9 cellular contexts compared by ENCODE assay signal in genomic region chr2:216083464-216084279, GRCh38. TPM values are rescaled to one million over a fixed set of nuclear protein-coding genes. Genes with fewer than 3 reads are reported as not detected.
DNase-seq lines count a peak whose midpoint lies in the region; ATAC-seq, FAIRE-seq and TF ChIP-seq lines count a peak whose summit lies in the region.
"Had no signal": no experiment of that assay in that cellular context is flagged by ENCODE, and none has a peak within 500 bp of the region (broad histone marks: within the 10 kb centered on the region; RNA-seq: fewer than 3 reads in every experiment).

No MANE protein-coding gene starts in this region.

- TF ChIP-seq EP300 in tibial nerve (IDR thresholded peaks at IDR 0.05) (no peak), sigmoid colon (IDR thresholded peaks at IDR 0.05) (no peak)

- no peak for ATAC-seq in natural killer cell

- TF ChIP-seq CTCF in natural killer cell (IDR thresholded peaks at IDR 0.05) (no peak), tibial nerve (IDR thresholded peaks at IDR 0.05) (no peak), sigmoid colon (IDR thresholded peaks at IDR 0.05) (no peak)

- no peaks in the 10 kb centered on the region for H3K9me3 Mint-ChIP-seq in natural killer cell

- no peaks in the 10 kb centered on the region for H3K36me3 ChIP-seq in small intestine (ENCODE audit: control insufficient read depth in 2 of 2, insufficient read depth in 2 of 2, low read length in 2 of 2)
- no peaks in the 10 kb centered on the region for H3K36me3 ChIP-seq in tibial nerve
- no peaks in the 10 kb centered on the region for H3K36me3 ChIP-seq in sigmoid colon

- H3K27ac ChIP-seq in small intestine (ENCODE audit: low read depth in 1 of 2, low read length in 1 of 2) (no peak overlapping the region), tibial nerve (peak overlapping the region in 1 of 4 donors; percentile 36), sigmoid colon (no peak overlapping the region)

- whole genome bisulfite sequencing in small intestine, 3 donors = 87 to 92% (median 92%) methylated on average over 11 of the region's 11 CpGs
- WGBS in tibial nerve, 2 donors = 53 to 82% methylated on average over 11 of the region's 11 CpGs
- 89 to 90% methylated on average over 11 of the region's 11 CpGs for WGBS in sigmoid colon, 2 donors

- H3K4me1 Mint-ChIP-seq in natural killer cell = peaks cover 42 to 49% of the 10 kb centered on the region in 2 donors

- peak overlapping the region; percentile 85 to 87 for H3K27ac Mint-ChIP-seq in natural killer cell

- no peaks in the 10 kb centered on the region for H3K27me3 Mint-ChIP-seq in natural killer cell (ENCODE audit: low read depth in 2 of 2)

- H3K9me3 ChIP-seq in small intestine (ENCODE audit: control insufficient read depth, low read depth) (no peaks in the 10 kb centered on the region), tibial nerve (no peaks in the 10 kb centered on the region), sigmoid colon (no peaks in the 10 kb centered on the region)

- no peak for FAIRE-seq in small intestine (lab: Jason Lieb, UNC)
- FAIRE-seq: keratinocyte had no signal

- DNase-seq in DMS 273 (lab: John Stamatoyannopoulos, UW; ENCODE audit: unreplicated experiment) (peak; percentile 89), NCI-H1694 (lab: John Stamatoyannopoulos, UW) (peak; percentile 92), astrocyte of the hippocampus (ENCODE audit: low read depth, low spot score) (peak; percentile 95), natural killer cell (no peak), small intestine (no peak), DMS114 treated with DMSO at 0.1 percent for 48 hours (lab: John Stamatoyannopoulos, UW; ENCODE audit: unreplicated experiment) (no peak), tibial nerve (ENCODE audit: low spot score in 2 of 2) (no peak), sigmoid colon (no peak)

- H3K27me3 ChIP-seq in small intestine (ENCODE audit: control insufficient read depth in 2 of 2, insufficient read depth in 2 of 2, low read length in 2 of 2) (no peaks in the 10 kb centered on the region), tibial nerve (no peaks in the 10 kb centered on the region), sigmoid colon (no peaks in the 10 kb centered on the region)

- H3K4me1 ChIP-seq in small intestine (ENCODE audit: control insufficient read depth in 2 of 2, insufficient read depth in 1 of 2, low read depth in 1 of 2, low read length in 1 of 2) (peaks cover 2% of the 10 kb centered on the region in 2 donors), tibial nerve (peaks cover 0 to 23% (median 12%) of the 10 kb centered on the region in 4 donors), sigmoid colon (peaks cover 0 to 19% (median 14%) of the 10 kb centered on the region in 4 donors)

- no peaks in the 10 kb centered on the region for H3K36me3 Mint-ChIP-seq in natural killer cell

- intact Hi-C loops in natural killer cell (cut with micrococcal nuclease) = no loop called here
- intact Hi-C loops in sigmoid colon (cut with DNase I) = no loop called here

- H3K4me3 ChIP-seq in small intestine (ENCODE audit: low read depth in 1 of 2, low read length in 2 of 2) (no peak overlapping the region), tibial nerve (no peak overlapping the region), sigmoid colon (no peak overlapping the region)

- no peak for TF ChIP-seq POLR2A in tibial nerve (IDR thresholded peaks at IDR 0.05)
- TF ChIP-seq POLR2A in sigmoid colon (IDR thresholded peaks at IDR 0.05) = no peak

- H3K4me3 Mint-ChIP-seq in natural killer cell = peak overlapping the region; percentile 99

RNA-seq across cellular contexts. Expression of gene TMEM169, which starts 2.0 kb away (rescaled TPM):
- total RNA-seq in natural killer cell (1 to 10 TPM in 1 of 3 donors, under 1 TPM in 2; 0.68 to 1.5 (median 0.98) TPM), tibial nerve (1 to 10 TPM in 2 of 4 donors, under 1 TPM in 2; 0.59 to 2.8 (median 1.7) TPM), sigmoid colon (1 to 10 TPM in 2 of 4 donors, under 1 TPM in 1, not detected in 1; 0.82 to 1.4 (median 1.1) TPM)
- polyA plus RNA-seq in small intestine (1 to 10 TPM in 1 of 3 donors, under 1 TPM in 2; 0.54 to 1.1 (median 0.67) TPM), sigmoid colon (under 1 TPM in 1 of 3 donors, not detected in 2; 0.80 TPM)
- polyA plus RNA-seq: keratinocyte had no signal

RNA-seq across cellular contexts. Expression of gene PECR, which starts 2.1 kb away (rescaled TPM):
- total RNA-seq in natural killer cell (10 to 100 TPM; 15.4 to 25.7 (median 17.5) TPM), tibial nerve (10 to 100 TPM; 12.7 to 18.8 (median 16.0) TPM), sigmoid colon (10 to 100 TPM in 2 of 4 donors, 1 to 10 TPM in 2; 5.0 to 13.9 (median 10.3) TPM)
- polyA plus RNA-seq in small intestine (10 to 100 TPM; 22.3 to 54.3 (median 27.8) TPM), sigmoid colon (10 to 100 TPM; 15.6 to 25.9 (median 16.8) TPM)

RNA-seq across cellular contexts. Expression of gene XRCC5, which starts 25.5 kb away (rescaled TPM):
- total RNA-seq in natural killer cell (100 to 1,000 TPM; 188 to 220 (median 201) TPM), tibial nerve (100 to 1,000 TPM; 134 to 164 (median 147) TPM), sigmoid colon (100 to 1,000 TPM in 3 of 4 donors, 10 to 100 TPM in 1; 92.5 to 152 (median 137) TPM)
- polyA plus RNA-seq in small intestine (100 to 1,000 TPM in 1 of 3 donors, 10 to 100 TPM in 2; 76.7 to 119 (median 79.7) TPM), sigmoid colon (100 to 1,000 TPM in 1 of 3 donors, 10 to 100 TPM in 2; 70.3 to 111 (median 86.0) TPM)

Comparison
In these comparisons a context has a peak if more than half of its experiments do, and no peak if none do; other contexts are left out.
1. DNase-seq: peak in DMS 273 (single experiment), NCI-H1694 (single experiment) and astrocyte of the hippocampus (single experiment); none in natural killer cell (single experiment), small intestine (single experiment), DMS114 treated with DMSO at 0.1 percent for 48 hours (single experiment), tibial nerve (0 of 2) and sigmoid colon (single experiment).